ENCODE assay signal across 17 cellular contexts in genomic region chr2:128783193-128783671, GRCh38.
"Had no signal": no experiment of that assay in that cellular context is flagged by ENCODE, and none has a peak within 500 bp of the region (broad histone marks: within the 10 kb centered on the region; RNA-seq: fewer than 3 reads in every experiment).

No MANE protein-coding gene starts in this region.

- H3K27ac Mint-ChIP-seq: activated B cell treated with CpG ODN at 0.5 μM for 24 hours; activated CD4-positive, alpha-beta memory T cell treated with anti-CD3 and anti-CD28 coated beads for 36 hours; activated CD4-positive, alpha-beta T cell treated with anti-CD3 and anti-CD28 coated beads for 36 hours; activated naive CD4-positive, alpha-beta T cell treated with anti-CD3 and anti-CD28 coated beads, Interleukin-2, amount 50 U/mL, for 72 hours; naive thymus-derived CD8-positive, alpha-beta T cell; stimulated activated memory B cell treated with anti-CD40 and anti-IgM and Interleukin-4, amounts not matched to agents 10 μg/mL and 1 μg/mL and 100 μg/mL, for 72 hours; type B pancreatic cell had no signal

- H3K27me3 Mint-ChIP-seq: activated CD4-positive, alpha-beta memory T cell treated with anti-CD3 and anti-CD28 coated beads for 36 hours; activated CD4-positive, alpha-beta T cell treated with anti-CD3 and anti-CD28 coated beads for 36 hours had no signal

- H3K4me1 ChIP-seq: ascending aorta, gastrocnemius medialis, prostate gland had no signal

- H3K36me3 Mint-ChIP-seq: activated CD4-positive, alpha-beta memory T cell treated with anti-CD3 and anti-CD28 coated beads for 36 hours; activated naive CD4-positive, alpha-beta T cell treated with anti-CD3 and anti-CD28 coated beads, Interleukin-2, amount 50 U/mL, for 72 hours; naive thymus-derived CD8-positive, alpha-beta T cell; stimulated activated memory B cell treated with anti-CD40 and anti-IgM and Interleukin-4, amounts not matched to agents 10 μg/mL and 1 μg/mL and 100 μg/mL, for 72 hours; type B pancreatic cell had no signal

- H3K27ac ChIP-seq: ascending aorta, brain microvascular endothelial cell, dorsolateral prefrontal cortex, esophagus squamous epithelium, gastrocnemius medialis, ovary, prostate gland, thoracic aorta had no signal

- H3K36me3 ChIP-seq: ascending aorta, brain microvascular endothelial cell, esophagus squamous epithelium, gastrocnemius medialis, ovary, prostate gland, thoracic aorta had no signal

- H3K9me3 Mint-ChIP-seq: activated B cell treated with CpG ODN at 0.5 μM for 24 hours, type B pancreatic cell had no signal

- H3K9me3 ChIP-seq: ascending aorta, esophagus squamous epithelium, gastrocnemius medialis, ovary, prostate gland had no signal

- H3K27me3 ChIP-seq: ascending aorta, brain microvascular endothelial cell, gastrocnemius medialis, ovary had no signal

- H3K4me1 Mint-ChIP-seq: activated B cell treated with CpG ODN at 0.5 μM for 24 hours; activated CD4-positive, alpha-beta T cell treated with anti-CD3 and anti-CD28 coated beads for 36 hours; stimulated activated memory B cell treated with anti-CD40 and anti-IgM and Interleukin-4, amounts not matched to agents 10 μg/mL and 1 μg/mL and 100 μg/mL, for 72 hours had no signal

- DNase-seq: activated B cell treated with CpG ODN at 0.5 μM for 24 hours; activated CD4-positive, alpha-beta memory T cell treated with anti-CD3 and anti-CD28 coated beads for 36 hours; activated CD4-positive, alpha-beta T cell treated with anti-CD3 and anti-CD28 coated beads for 36 hours; brain microvascular endothelial cell; central memory CD4-positive, alpha-beta T cell; esophagus squamous epithelium; gastrocnemius medialis; naive thymus-derived CD8-positive, alpha-beta T cell; T-helper 9 cell had no signal

- ATAC-seq: activated CD4-positive, alpha-beta T cell treated with anti-CD3 and anti-CD28 coated beads for 36 hours; activated naive CD4-positive, alpha-beta T cell treated with anti-CD3 and anti-CD28 coated beads, Interleukin-2, amount 50 U/mL, for 72 hours; gastrocnemius medialis; naive thymus-derived CD8-positive, alpha-beta T cell; stimulated activated memory B cell treated with anti-CD40 and anti-IgM and Interleukin-4, amounts not matched to agents 10 μg/mL and 1 μg/mL and 100 μg/mL, for 72 hours had no signal

- H3K4me3 ChIP-seq: ascending aorta, dorsolateral prefrontal cortex, esophagus squamous epithelium, gastrocnemius medialis, ovary, prostate gland, thoracic aorta had no signal

- H3K4me3 Mint-ChIP-seq: activated B cell treated with CpG ODN at 0.5 μM for 24 hours; activated CD4-positive, alpha-beta memory T cell treated with anti-CD3 and anti-CD28 coated beads for 36 hours; activated CD4-positive, alpha-beta T cell treated with anti-CD3 and anti-CD28 coated beads for 36 hours; naive thymus-derived CD8-positive, alpha-beta T cell; stimulated activated memory B cell treated with anti-CD40 and anti-IgM and Interleukin-4, amounts not matched to agents 10 μg/mL and 1 μg/mL and 100 μg/mL, for 72 hours; type B pancreatic cell had no signal
